22 cellular contexts compared by ENCODE assay signal in genomic region chr9:72855890-72856523, GRCh38.
"Had no signal": no experiment of that assay in that cellular context is flagged by ENCODE, and none has a peak within 500 bp of the region (broad histone marks: within the 10 kb centered on the region; RNA-seq: fewer than 3 reads in every experiment).

No MANE protein-coding gene starts in this region.

- H3K9me3 Mint-ChIP-seq: activated B cell treated with CpG ODN at 0.5 μM for 24 hours; activated naive CD8-positive, alpha-beta T cell treated with anti-CD3 and anti-CD28 coated beads, Interleukin-2, amount 50 U/mL, for 24 hours; dendritic cell treated with granulocyte-macrophage colony-stimulating factor and Interleukin-4, amounts not matched to agents 40 ng/mL and 50 ng/mL, for 4 days; natural killer cell treated with Interleukin-12 subunit alpha and Interleukin-12 subunit beta and Interleukin-15 and Interleukin-18, amount 100 ng/mL, for 72 hours had no signal

- H3K36me3 Mint-ChIP-seq: natural killer cell treated with Interleukin-12 subunit alpha and Interleukin-12 subunit beta and Interleukin-15 and Interleukin-18, amount 100 ng/mL, for 72 hours had no signal

- H3K4me3 Mint-ChIP-seq: activated B cell treated with CpG ODN at 0.5 μM for 24 hours; activated CD4-positive, alpha-beta T cell treated with anti-CD3 and anti-CD28 coated beads for 36 hours; activated naive CD8-positive, alpha-beta T cell treated with anti-CD3 and anti-CD28 coated beads, Interleukin-2, amount 50 U/mL, for 24 hours; dendritic cell treated with granulocyte-macrophage colony-stimulating factor and Interleukin-4, amounts not matched to agents 40 ng/mL and 50 ng/mL, for 4 days; natural killer cell treated with Interleukin-12 subunit alpha and Interleukin-12 subunit beta and Interleukin-15 and Interleukin-18, amount 100 ng/mL, for 72 hours had no signal

- H3K9me3 ChIP-seq: body of pancreas, gastrocnemius medialis, heart left ventricle, pancreas, psoas muscle, right atrium auricular region, spleen, upper lobe of left lung had no signal

- H3K27ac ChIP-seq: body of pancreas, cardiac muscle cell, gastrocnemius medialis, pancreas, psoas muscle, right atrium auricular region, spleen, upper lobe of left lung had no signal

- H3K27me3 Mint-ChIP-seq: activated B cell treated with CpG ODN at 0.5 μM for 24 hours; activated CD4-positive, alpha-beta T cell treated with anti-CD3 and anti-CD28 coated beads for 36 hours; activated naive CD8-positive, alpha-beta T cell treated with anti-CD3 and anti-CD28 coated beads, Interleukin-2, amount 50 U/mL, for 24 hours; dendritic cell treated with granulocyte-macrophage colony-stimulating factor and Interleukin-4, amounts not matched to agents 40 ng/mL and 50 ng/mL, for 4 days had no signal

- DNase-seq: activated B cell treated with CpG ODN at 0.5 μM for 24 hours; activated CD4-positive, alpha-beta T cell treated with anti-CD3 and anti-CD28 coated beads for 36 hours; activated CD4-positive, alpha-beta T cell treated with anti-CD3 and anti-CD28 coated beads, Interleukin-2, amount 50 U/mL, for 4 hours; activated effector memory CD4-positive, alpha-beta T cell treated with Interleukin-2 at 50 U/mL for 16 hours; activated naive CD4-positive, alpha-beta T cell treated with anti-CD3 and anti-CD28 coated beads, Interleukin-2, amount 50 U/mL, for 16 hours; activated naive CD8-positive, alpha-beta T cell treated with anti-CD3 and anti-CD28 coated beads, Interleukin-2, amount 50 U/mL, for 24 hours; activated T-cell treated with anti-CD3 and anti-CD28 coated beads, Interleukin-2, amount 50 U/mL, for 48 hours; body of pancreas; effector CD4-positive, alpha-beta T cell; gastrocnemius medialis; left cardiac atrium; pancreas; psoas muscle; spleen; stimulated activated CD4-positive, alpha-beta T cell treated with anti-CD3 and anti-CD28 coated beads, Interleukin-4, amount 100 ng/mL, for 1 hour; stimulated activated naive CD8-positive, alpha-beta T cell treated with anti-CD3 and anti-CD28 coated beads, Interleukin-15, Interleukin-2, amounts not matched to agents 100 U/mL and 50 U/mL, for 24 hours; upper lobe of left lung had no signal

- H3K4me3 ChIP-seq: body of pancreas, cardiac muscle cell, gastrocnemius medialis, heart left ventricle, pancreas, psoas muscle, right atrium auricular region, spleen, upper lobe of left lung had no signal

- ATAC-seq: activated CD4-positive, alpha-beta T cell treated with anti-CD3 and anti-CD28 coated beads for 36 hours; activated naive CD8-positive, alpha-beta T cell treated with anti-CD3 and anti-CD28 coated beads, Interleukin-2, amount 50 U/mL, for 24 hours; body of pancreas; natural killer cell treated with Interleukin-12 subunit alpha and Interleukin-12 subunit beta and Interleukin-15 and Interleukin-18, amount 100 ng/mL, for 72 hours; stimulated activated naive CD8-positive, alpha-beta T cell treated with anti-CD3 and anti-CD28 coated beads, Interleukin-15, Interleukin-2, amounts not matched to agents 100 U/mL and 50 U/mL, for 24 hours had no signal

- H3K27me3 ChIP-seq: body of pancreas, cardiac muscle cell, gastrocnemius medialis, heart left ventricle, pancreas, right atrium auricular region, spleen, upper lobe of left lung had no signal

- H3K4me1 Mint-ChIP-seq: activated CD4-positive, alpha-beta T cell treated with anti-CD3 and anti-CD28 coated beads for 36 hours; activated naive CD8-positive, alpha-beta T cell treated with anti-CD3 and anti-CD28 coated beads, Interleukin-2, amount 50 U/mL, for 24 hours had no signal

- H3K36me3 ChIP-seq: cardiac muscle cell, gastrocnemius medialis, heart left ventricle, pancreas, right atrium auricular region, spleen, upper lobe of left lung had no signal

- H3K27ac Mint-ChIP-seq: activated B cell treated with CpG ODN at 0.5 μM for 24 hours; activated CD4-positive, alpha-beta T cell treated with anti-CD3 and anti-CD28 coated beads for 36 hours; activated naive CD8-positive, alpha-beta T cell treated with anti-CD3 and anti-CD28 coated beads, Interleukin-2, amount 50 U/mL, for 24 hours; dendritic cell treated with granulocyte-macrophage colony-stimulating factor and Interleukin-4, amounts not matched to agents 40 ng/mL and 50 ng/mL, for 4 days; natural killer cell treated with Interleukin-12 subunit alpha and Interleukin-12 subunit beta and Interleukin-15 and Interleukin-18, amount 100 ng/mL, for 72 hours had no signal
